ENCODE assay signal across 8 cellular contexts in genomic region chr6:12012566-12013367, GRCh38. TPM values are rescaled to one million over a fixed set of nuclear protein-coding genes. Genes with fewer than 3 reads are reported as not detected.
DNase-seq lines count a peak whose midpoint lies in the region; ATAC-seq and TF ChIP-seq lines count a peak whose summit lies in the region.

No MANE protein-coding gene starts in this region.

- H3K18ac ChIP-seq in IMR-90 (ENCODE audit: low read depth, low read length): peak overlapping the region; percentile 76

- no CpG with 5 or more reads among the region's 62 CpGs for WGBS in IMR-90 (ENCODE audit: extremely low coverage in 2 of 2, insufficient read length in 1 of 2), 2 experiments

- peak overlapping the region; percentile 96 for H3K4me3 Mint-ChIP-seq in neural progenitor cell

- peak overlapping the region; percentile 75 for H2BK20ac ChIP-seq in IMR-90 (ENCODE audit: low read depth, low read length)

- peak overlapping the region; percentile 9 for H4K5ac ChIP-seq in IMR-90 (ENCODE audit: low read depth, low read length)

- H3K23ac ChIP-seq in IMR-90 (ENCODE audit: low read depth, low read length): peak overlapping the region; percentile 92

- H4K91ac ChIP-seq in IMR-90 (ENCODE audit: insufficient read depth, low read depth, low read length): peak overlapping the region; percentile 57; the same call in 1 of the 2 replicates

- H3K56ac ChIP-seq in IMR-90 (ENCODE audit: extremely low read depth, insufficient read depth, low read length): peak overlapping the region; percentile 92

- no peaks in the 10 kb centered on the region for H3K9me1 ChIP-seq in IMR-90 (ENCODE audit: insufficient read depth, low read length)

- H3K9me3 Mint-ChIP-seq in neural progenitor cell: peaks cover 7% of the 10 kb centered on the region

- peaks cover 2% of the 10 kb centered on the region; the same call in 1 of the 2 replicates for H3K9me3 ChIP-seq in IMR-90 (ENCODE audit: control insufficient read depth, insufficient read depth, low read length)
- H3K9me3 ChIP-seq in neural progenitor cell (ENCODE audit: low read depth): peaks cover 4% of the 10 kb centered on the region

- POLR2A ChIA-PET in IMR-90 (lab: Charles Lee; ENCODE audit: unreplicated experiment): no interaction called here

- H4K20me1 ChIP-seq in IMR-90 (ENCODE audit: insufficient read depth, low read length): peaks cover 5% of the 10 kb centered on the region; the same call in 1 of the 2 replicates
- no peaks in the 10 kb centered on the region for H4K20me1 ChIP-seq in neural progenitor cell (ENCODE audit: low read depth)

- peaks cover 57% of the 10 kb centered on the region for H3K79me2 ChIP-seq in neural progenitor cell (ENCODE audit: low read depth)

- no peaks in the 10 kb centered on the region; the same call in 1 of the 2 replicates for H3K4me1 ChIP-seq in IMR-90 (ENCODE audit: control insufficient read depth, insufficient read depth, low read length)
- H3K4me1 ChIP-seq in foreskin keratinocyte: peaks cover 15% of the 10 kb centered on the region
- H3K4me1 ChIP-seq in neural progenitor cell: peaks cover 27% of the 10 kb centered on the region

- H3F3A ChIP-seq in neural progenitor cell (ENCODE audit: low read depth): peaks cover 44% of the 10 kb centered on the region

- H3K4ac ChIP-seq in IMR-90 (ENCODE audit: low read depth, low read length): peak overlapping the region; percentile 87

- peak; percentile 30 for TF ChIP-seq RAD21 in IMR-90 (IDR thresholded peaks at IDR 0.05; ENCODE audit: low read length)

- peak overlapping the region; percentile 96 for H3K14ac ChIP-seq in IMR-90 (replicated peaks; ENCODE audit: low read depth, low read length)

- peak overlapping the region; percentile 94 for H3K27ac Mint-ChIP-seq in neural progenitor cell

- peaks cover 32% of the 10 kb centered on the region for H3K36me3 Mint-ChIP-seq in neural progenitor cell

- CTCF ChIA-PET in IMR-90 (lab: Yijun Ruan, JAX): interaction anchor here (1.5 to 3.1 kb wide), 3 partner anchors 277 to 397 kb away, joined by 3 to 11 read pairs (median 8); partner anchors contain the start of gene EDN1

- H2BK120ac ChIP-seq in IMR-90 (ENCODE audit: low read depth, low read length): peak overlapping the region; percentile 84

- in situ Hi-C loops in IMR-90 (cut with MboI; ENCODE audit: low sequenced_read_pairs): loop anchor here (10.0 kb wide), 1 partner anchor 428 kb away; no protein-coding TSS in a partner anchor

- peak overlapping the region; percentile 89 for H3K4me2 ChIP-seq in IMR-90 (ENCODE audit: low read depth, low read length)
- peak overlapping the region; percentile 88 for H3K4me2 ChIP-seq in neural progenitor cell

- peaks cover 9% of the 10 kb centered on the region for H3K27me3 Mint-ChIP-seq in neural progenitor cell (ENCODE audit: insufficient read depth, low read depth)

- BruUV-seq in IMR-90 (replicated peaks; lab: Mats Ljungman, UMichigan): no TSS peak

- peak overlapping the region; percentile 52 for H2AK5ac ChIP-seq in IMR-90 (ENCODE audit: low read depth, low read length)

- H4K8ac ChIP-seq in IMR-90 (ENCODE audit: low read depth in 2 of 2, low read length in 2 of 2): peak overlapping the region in 1 of 2 experiments; percentile 70; a peak in 2 of 4 replicates

- DNase-seq in DMS79 (lab: John Stamatoyannopoulos, UW) (peak; percentile 44), IMR-90 (peak; percentile 95), RPMI7951 (ENCODE audit: low read depth) (peak; percentile 92), foreskin keratinocyte (peak; percentile 74 to 86), neural progenitor cell (ENCODE audit: low spot score) (peak; percentile 92), stromal cell of bone marrow (ENCODE audit: low read depth) (peak; percentile 76)
- peak; percentile 34 to 55 (median 40) for DNase-seq in activated naive CD4-positive, alpha-beta T cell (lab: John Stamatoyannopoulos, UW)

- no peak for TF ChIP-seq CTCF in IMR-90 (conservative IDR thresholded peaks at IDR 0.05; ENCODE audit: low read depth, low read length)
- TF ChIP-seq CTCF in foreskin keratinocyte (conservative IDR thresholded peaks at IDR 0.05): no peak
- TF ChIP-seq CTCF in neural progenitor cell (IDR thresholded peaks at IDR 0.05): no peak

- H2BK15ac ChIP-seq in IMR-90 (ENCODE audit: low read depth, low read length): peak overlapping the region; percentile 23; the same call in 1 of the 3 replicates

- H3K79me1 ChIP-seq in IMR-90 (ENCODE audit: low read depth in 1 of 2, low read length in 2 of 2): peaks cover 16 to 42% of the 10 kb centered on the region in 2 experiments

- H3K27me3 ChIP-seq in IMR-90 (ENCODE audit: control insufficient read depth, insufficient read depth, low read length) (no peaks in the 10 kb centered on the region), foreskin keratinocyte (no peaks in the 10 kb centered on the region), neural progenitor cell (peaks cover 12% of the 10 kb centered on the region)

- peak overlapping the region; percentile 90 for H2BK5ac ChIP-seq in IMR-90 (ENCODE audit: low read depth, low read length, poor library complexity, severe bottlenecking)

- ATAC-seq in IMR-90 (ENCODE audit: low read depth): peak; percentile 25
- ATAC-seq in foreskin keratinocyte: peak; percentile 64
- no peak for ATAC-seq in GM18873 (IDR thresholded peaks at IDR 0.05; ENCODE audit: low FRiP score, unreplicated experiment)

- peaks cover 31% of the 10 kb centered on the region for H3K4me1 Mint-ChIP-seq in neural progenitor cell

- dilution Hi-C loops in IMR-90 (cut with HindIII; ENCODE audit: low sequenced_read_pairs, unreplicated experiment): no loop called here

- intact Hi-C loops in IMR-90 (cut with micrococcal nuclease): loop anchor here (1.0 to 5.0 kb wide), 5 partner anchors 95 to 593 kb away; no protein-coding TSS in a partner anchor

- H3K9ac ChIP-seq in IMR-90 (ENCODE audit: low read depth, low read length) (peak overlapping the region; percentile 95), neural progenitor cell (peak overlapping the region; percentile 29)

- peaks cover 8% of the 10 kb centered on the region for H3K36me3 ChIP-seq in IMR-90 (ENCODE audit: control insufficient read depth, insufficient read depth, low read length)
- peaks cover 19% of the 10 kb centered on the region for H3K36me3 ChIP-seq in neural progenitor cell

- H2AFZ ChIP-seq in IMR-90 (replicated peaks; ENCODE audit: low read length, poor library complexity) (peak overlapping the region; percentile 89), neural progenitor cell (replicated peaks) (peak overlapping the region; percentile 26)

- peak; percentile 90 for TF ChIP-seq POLR2A in IMR-90 (IDR thresholded peaks at IDR 0.05; ENCODE audit: low read depth, low read length)

- peak overlapping the region; percentile 76 for H3K4me3 ChIP-seq in IMR-90 (ENCODE audit: insufficient read depth, low read depth, low read length)
- H3K4me3 ChIP-seq in neural progenitor cell: peak overlapping the region; percentile 85

- H3K27ac ChIP-seq in IMR-90 (ENCODE audit: insufficient read depth, low read length) (peak overlapping the region; percentile 87), foreskin keratinocyte (peak overlapping the region; percentile 96), neural progenitor cell (peak overlapping the region; percentile 92)

- H2AK9ac ChIP-seq in IMR-90 (replicated peaks; ENCODE audit: low read depth, low read length, poor library complexity): peak overlapping the region; percentile 95

TF ChIP-seq in IMR-90, 13 proteins besides CTCF, POLR2A, EP300 and RAD21:
- TF ChIP-seq MAZ (IDR thresholded peaks at IDR 0.05; ENCODE audit: borderline replicate concordance, low read depth, low read length) (peak; percentile 75; the same call in 1 of the 2 replicates), FOS (IDR thresholded peaks at IDR 0.05; ENCODE audit: low read depth, low read length) (no peak), MAFK (IDR thresholded peaks at IDR 0.05; ENCODE audit: low read depth, low read length) (0 out of 2 replicates have a peak, but pooled peaks have one; percentile 24), BHLHE40 (IDR thresholded peaks at IDR 0.05; ENCODE audit: low read depth, low read length) (no peak), CHD1 (IDR thresholded peaks at IDR 0.05; ENCODE audit: low read depth, low read length) (peak; percentile 88; the same call in 1 of the 2 replicates), CEBPB (IDR thresholded peaks at IDR 0.05; ENCODE audit: low read depth, low read length) (peak; percentile 69), USF2 (IDR thresholded peaks at IDR 0.05; ENCODE audit: low read depth, low read length) (no peak), RFX5 (IDR thresholded peaks at IDR 0.05; ENCODE audit: low read depth, low read length) (no peak), SMC3 (IDR thresholded peaks at IDR 0.05; ENCODE audit: low read depth, low read length) (no peak)

RNA-seq across cellular contexts. Expression of gene HIVEP1, which starts 0.7 kb away (rescaled TPM):
- total RNA-seq in IMR-90 (2012; rRNA removed) (16.7 and 17.2 TPM in 2 replicates), foreskin keratinocyte (19.0 and 23.0 TPM in 2 replicates), neural progenitor cell (ENCODE audit: low replicate concordance) (21.6 and 23.3 TPM in 2 replicates)
- polyA plus RNA-seq in IMR-90 (2012; rRNA removed) (13.0 and 14.4 TPM in 2 replicates), foreskin keratinocyte (5.1 and 5.2 TPM in 2 replicates)
- polyA plus RNA-seq in IMR-90 (2012; cell fraction: cytosol; rRNA removed): 7.3 and 8.8 TPM in 2 replicates
- polyA plus RNA-seq in IMR-90 (2012; cell fraction: nucleus; rRNA removed; ENCODE audit: low replicate concordance): 32.2 and 33.4 TPM in 2 replicates
- 7.8 and 17.9 TPM in 2 replicates for total RNA-seq in RPMI7951 (2014; rRNA removed; shearing (Covaris generic))

Comparison
In these comparisons a context has a peak if more than half of its experiments do, and no peak if none do; other contexts are left out.
1. DNase-seq: peak in every context shown above with its lines; median percentile 95 in IMR-90; 92 in RPMI7951; 92 in neural progenitor cell; 80 in foreskin keratinocyte; 76 in stromal cell of bone marrow; 44 in DMS79; 40 in activated naive CD4-positive, alpha-beta T cell.